ENCODE assay signal across 14 cellular contexts in genomic region chr2:42874838-42875801, GRCh38.
DNase-seq lines count a peak whose midpoint lies in the region; ATAC-seq and TF ChIP-seq lines count a peak whose summit lies in the region.
"Had no signal": no experiment of that assay in that cellular context is flagged by ENCODE, and none has a peak within 500 bp of the region (broad histone marks: within the 10 kb centered on the region; RNA-seq: fewer than 3 reads in every experiment).

No MANE protein-coding gene starts in this region.

- no peaks in the 10 kb centered on the region for H3F3A ChIP-seq in SK-N-SH (replicated peaks; ENCODE audit: insufficient read depth)

- H3K18ac ChIP-seq in neuronal stem cell (ENCODE audit: low read length) = peak overlapping the region; percentile 83

- no peaks in the 10 kb centered on the region for H3K36me3 ChIP-seq in neuronal stem cell (replicated peaks in 1 of 2; ENCODE audit: control insufficient read depth in 2 of 2, insufficient read depth in 2 of 2, low read length in 2 of 2)
- no peaks in the 10 kb centered on the region for H3K36me3 ChIP-seq in upper lobe of left lung
- H3K36me3 ChIP-seq in SK-N-SH (replicated peaks in 1 of 2; ENCODE audit: control insufficient read depth in 1 of 2, insufficient read depth in 2 of 2, low read length in 1 of 2) = no peaks in the 10 kb centered on the region
- H3K36me3 ChIP-seq: SJSA1 had no signal

- H2BK120ac ChIP-seq in neuronal stem cell (ENCODE audit: low read depth, low read length) = no peak overlapping the region

- H3K9me3 Mint-ChIP-seq in activated CD4-positive, alpha-beta memory T cell treated with anti-CD3 and anti-CD28 coated beads, Interleukin-2, amount 10 ng/mL, durations not matched to agents 7 days and 5 days = no peaks in the 10 kb centered on the region
- H3K9me3 Mint-ChIP-seq: activated B cell treated with CpG ODN at 0.5 μM for 24 hours; activated T-cell treated with anti-CD3 and anti-CD28 coated beads, Interleukin-2, amount 50 U/mL, for 72 hours; CD4-positive, alpha-beta T cell had no signal

- WGBS in neuronal stem cell (ENCODE audit: extremely low coverage in 2 of 2, insufficient read length in 2 of 2, insufficient replicate concordance in 1 of 2), 2 donors = no CpG with 5 or more reads among the region's 22 CpGs
- WGBS in upper lobe of left lung, 2 donors = 62 to 66% methylated on average over 19 to 22 of the region's 22 CpGs
- WGBS in SK-N-SH (ENCODE audit: low lambda C conversion rate) = 83% methylated on average over 21 of the region's 22 CpGs

- H4K91ac ChIP-seq in neuronal stem cell (ENCODE audit: low read depth, low read length, poor library complexity) = no peak overlapping the region

- no peak overlapping the region for H2BK15ac ChIP-seq in neuronal stem cell (ENCODE audit: low read length)

- no peaks in the 10 kb centered on the region for H4K20me1 ChIP-seq in SK-N-SH (ENCODE audit: insufficient read depth)

- H3K79me1 ChIP-seq in neuronal stem cell (ENCODE audit: low read depth, low read length) = no peaks in the 10 kb centered on the region

- H2AK5ac ChIP-seq in neuronal stem cell (ENCODE audit: low read depth, low read length) = peak overlapping the region; percentile 34

- no peaks in the 10 kb centered on the region for H3K36me3 Mint-ChIP-seq in activated CD4-positive, alpha-beta memory T cell treated with anti-CD3 and anti-CD28 coated beads, Interleukin-2, amount 10 ng/mL, durations not matched to agents 7 days and 5 days (ENCODE audit: low read depth)

- no peak for TF ChIP-seq EP300 in upper lobe of left lung (IDR thresholded peaks at IDR 0.05)
- TF ChIP-seq EP300 in SK-N-SH (IDR thresholded peaks at IDR 0.05; ENCODE audit: borderline replicate concordance in 1 of 2, low read depth in 1 of 2, low read length in 1 of 2) = no peak

- no peak overlapping the region for H2BK5ac ChIP-seq in neuronal stem cell (ENCODE audit: low read length)

- no peak overlapping the region for H4K8ac ChIP-seq in neuronal stem cell (ENCODE audit: low read depth, low read length)

- H3K27ac Mint-ChIP-seq in activated CD4-positive, alpha-beta memory T cell treated with anti-CD3 and anti-CD28 coated beads, Interleukin-2, amount 10 ng/mL, durations not matched to agents 7 days and 5 days = no peak overlapping the region
- H3K27ac Mint-ChIP-seq: activated B cell treated with CpG ODN at 0.5 μM for 24 hours; activated T-cell treated with anti-CD3 and anti-CD28 coated beads, Interleukin-2, amount 50 U/mL, for 72 hours; CD4-positive, alpha-beta T cell had no signal

- no peak overlapping the region for H3K14ac ChIP-seq in neuronal stem cell (ENCODE audit: low read length)

- no peak overlapping the region for H3K23ac ChIP-seq in neuronal stem cell (ENCODE audit: low read depth, low read length, poor library complexity)

- peak; percentile 83 for ATAC-seq in left ventricle myocardium superior
- ATAC-seq in upper lobe of left lung (ENCODE audit: low FRiP score in 2 of 2) = peak in 1 of 2 donors; percentile 76
- no peak for ATAC-seq in HG02588 (IDR thresholded peaks at IDR 0.05; ENCODE audit: unreplicated experiment)
- ATAC-seq: activated T-cell treated with anti-CD3 and anti-CD28 coated beads, Interleukin-2, amount 50 U/mL, for 72 hours had no signal

- no peak for TF ChIP-seq POLR2A in upper lobe of left lung (IDR thresholded peaks at IDR 0.05)

- no peak for TF ChIP-seq RAD21 in SK-N-SH (IDR thresholded peaks at IDR 0.05; ENCODE audit: low read length)

- H3K4me2 ChIP-seq in neuronal stem cell (ENCODE audit: insufficient read depth, low read length, poor library complexity, severe bottlenecking) = no peak overlapping the region
- no peak overlapping the region for H3K4me2 ChIP-seq in SK-N-SH

- H3K9ac ChIP-seq in neuronal stem cell (ENCODE audit: low read depth, low read length, poor library complexity) (no peak overlapping the region), SK-N-SH (no peak overlapping the region)

- peak overlapping the region; percentile 33 for H3K4me3 ChIP-seq in coronary artery
- no peak overlapping the region for H3K4me3 ChIP-seq in neuronal stem cell (ENCODE audit: low read length in 2 of 2)
- no peak overlapping the region for H3K4me3 ChIP-seq in upper lobe of left lung
- H3K4me3 ChIP-seq in SK-N-SH (ENCODE audit: low read depth in 2 of 2, low read length in 1 of 2) = no peak overlapping the region
- H3K4me3 ChIP-seq: SJSA1 had no signal

- no peaks in the 10 kb centered on the region for H3K9me3 ChIP-seq in neuronal stem cell (replicated peaks in 1 of 2; ENCODE audit: control insufficient read depth in 2 of 2, insufficient read depth in 1 of 2, low read depth in 1 of 2, low read length in 2 of 2)
- H3K9me3 ChIP-seq in upper lobe of left lung = no peaks in the 10 kb centered on the region
- no peaks in the 10 kb centered on the region; the same call in 1 of the 2 replicates for H3K9me3 ChIP-seq in SK-N-SH
- H3K9me3 ChIP-seq: SJSA1 had no signal

- H3K9me2 ChIP-seq in SK-N-SH = no peaks in the 10 kb centered on the region; the same call in 1 of the 2 replicates

- H3K4me1 ChIP-seq in neuronal stem cell (ENCODE audit: control insufficient read depth in 2 of 2, insufficient read depth in 1 of 2, low read depth in 1 of 2, low read length in 2 of 2) = no peaks in the 10 kb centered on the region
- peaks cover 25 to 60% (median 50%) of the 10 kb centered on the region in 4 donors for H3K4me1 ChIP-seq in upper lobe of left lung
- H3K4me1 ChIP-seq in SK-N-SH (ENCODE audit: control insufficient read depth in 1 of 2, insufficient read depth in 2 of 2, low read depth in 1 of 2, low read length in 1 of 2) = peaks cover 0 to 7% of the 10 kb centered on the region in 2 experiments; a peak in 1 of 4 replicates
- H3K4me1 ChIP-seq: SJSA1 had no signal

- no peak overlapping the region for H3K4ac ChIP-seq in neuronal stem cell (ENCODE audit: low read length)

- DNase-seq in coronary artery (ENCODE audit: low spot score) (peak; percentile 82), left ventricle myocardium superior (peak; percentile 80), neuronal stem cell (ENCODE audit: low spot score) (no peak), upper lobe of left lung (no peak), NCI-H2227 (lab: John Stamatoyannopoulos, UW; ENCODE audit: unreplicated experiment) (no peak), SK-N-SH (no peak)
- no peak for DNase-seq in activated CD4-positive, alpha-beta memory T cell treated with anti-CD3 and anti-CD28 coated beads, Interleukin-2, amount 10 ng/mL, durations not matched to agents 7 days and 5 days
- DNase-seq: activated B cell treated with CpG ODN at 0.5 μM for 24 hours; activated T-cell treated with anti-CD3 and anti-CD28 coated beads, Interleukin-2, amount 50 U/mL, for 72 hours; CD4-positive, alpha-beta T cell; GDM1; NCI-H774 had no signal

- H3K4me3 Mint-ChIP-seq in activated CD4-positive, alpha-beta memory T cell treated with anti-CD3 and anti-CD28 coated beads, Interleukin-2, amount 10 ng/mL, durations not matched to agents 7 days and 5 days = no peak overlapping the region
- H3K4me3 Mint-ChIP-seq: activated B cell treated with CpG ODN at 0.5 μM for 24 hours; activated T-cell treated with anti-CD3 and anti-CD28 coated beads, Interleukin-2, amount 50 U/mL, for 72 hours; CD4-positive, alpha-beta T cell had no signal

- intact Hi-C loops in left ventricle myocardium superior (cut with micrococcal nuclease) = no loop called here

- H3K27me3 ChIP-seq in neuronal stem cell (ENCODE audit: control insufficient read depth in 3 of 3, insufficient read depth in 3 of 3, low read depth in 1 of 3, low read length in 3 of 3) = no peaks in the 10 kb centered on the region
- no peaks in the 10 kb centered on the region for H3K27me3 ChIP-seq in upper lobe of left lung
- no peaks in the 10 kb centered on the region for H3K27me3 ChIP-seq in SK-N-SH (ENCODE audit: insufficient read depth)
- H3K27me3 ChIP-seq: SJSA1 had no signal

- H2BK12ac ChIP-seq in neuronal stem cell (ENCODE audit: low read length) = no peak overlapping the region

- no peak for TF ChIP-seq CTCF in coronary artery (IDR thresholded peaks at IDR 0.05)
- no peak for TF ChIP-seq CTCF in upper lobe of left lung (IDR thresholded peaks at IDR 0.05)
- TF ChIP-seq CTCF in SK-N-SH (IDR thresholded peaks at IDR 0.05) = no peak

- no peaks in the 10 kb centered on the region for H3K27me3 Mint-ChIP-seq in activated CD4-positive, alpha-beta memory T cell treated with anti-CD3 and anti-CD28 coated beads, Interleukin-2, amount 10 ng/mL, durations not matched to agents 7 days and 5 days
- H3K27me3 Mint-ChIP-seq: activated B cell treated with CpG ODN at 0.5 μM for 24 hours; CD4-positive, alpha-beta T cell had no signal

- H3K4me1 Mint-ChIP-seq in activated CD4-positive, alpha-beta memory T cell treated with anti-CD3 and anti-CD28 coated beads, Interleukin-2, amount 10 ng/mL, durations not matched to agents 7 days and 5 days = peaks cover 5% of the 10 kb centered on the region
- H3K4me1 Mint-ChIP-seq: activated B cell treated with CpG ODN at 0.5 μM for 24 hours had no signal

- H3K27ac ChIP-seq in coronary artery = peak overlapping the region; percentile 74 to 93
- H3K27ac ChIP-seq in neuronal stem cell (replicated peaks; ENCODE audit: low read length) = no peak overlapping the region
- H3K27ac ChIP-seq in upper lobe of left lung = peak overlapping the region; percentile 62 to 81 (median 79)
- H3K27ac ChIP-seq in SK-N-SH (ENCODE audit: low read depth in 2 of 2, low read length in 1 of 2) = no peak overlapping the region
- H3K27ac ChIP-seq: SJSA1 had no signal

- H3K79me2 ChIP-seq in SK-N-SH (ENCODE audit: insufficient read depth) = no peaks in the 10 kb centered on the region

- POLR2A ChIA-PET in SK-N-SH (lab: Yijun Ruan, JAX) = no interaction called here
- POLR2A ChIA-PET in activated CD4-positive, alpha-beta memory T cell treated with anti-CD3 and anti-CD28 coated beads, Interleukin-2, amount 10 ng/mL, durations not matched to agents 7 days and 5 days (lab: Charles Lee) = no interaction called here

- no peak overlapping the region for H2AFZ ChIP-seq in neuronal stem cell (ENCODE audit: low read length)
- H2AFZ ChIP-seq in SK-N-SH (ENCODE audit: low read depth) = no peak overlapping the region

- CTCF ChIA-PET in SK-N-SH (lab: Yijun Ruan, JAX) = interaction anchor here (0.6 to 1.1 kb wide), 7 partner anchors 9 to 364 kb away, joined by 3 to 5 read pairs (median 3); no protein-coding TSS in a partner anchor
- CTCF ChIA-PET in activated CD4-positive, alpha-beta memory T cell treated with anti-CD3 and anti-CD28 coated beads, Interleukin-2, amount 10 ng/mL, durations not matched to agents 7 days and 5 days (lab: Charles Lee) = no interaction called here

Comparison
In these comparisons a context has a peak if more than half of its experiments do, and no peak if none do; other contexts are left out.
1. DNase-seq: peak in coronary artery (single experiment) and left ventricle myocardium superior (single experiment); none in neuronal stem cell (single experiment), upper lobe of left lung (0 of 2), NCI-H2227 (single experiment), SK-N-SH (single experiment) and activated CD4-positive, alpha-beta memory T cell treated with anti-CD3 and anti-CD28 coated beads, Interleukin-2, amount 10 ng/mL, durations not matched to agents 7 days and 5 days (single experiment).
2. H3K27ac ChIP-seq: peak in coronary artery (2 of 2) and upper lobe of left lung (4 of 4); none in neuronal stem cell (single experiment) and SK-N-SH (0 of 2).